In genomic region chr5:79229357-79230174, GRCh38 we compare ENCODE assay signal across 8 cellular contexts. TPM values are rescaled to one million over a fixed set of nuclear protein-coding genes. Genes with fewer than 3 reads are reported as not detected.
A peak's percentile ranks its signal among the peaks of the same experiment; 100 is the strongest.
DNase-seq lines count a peak whose midpoint lies in the region; ATAC-seq and TF ChIP-seq lines count a peak whose summit lies in the region.

No MANE protein-coding gene starts in this region.

- H3K4me3 ChIP-seq in vagina: no peak overlapping the region

- H3K27me3 Mint-ChIP-seq in natural killer cell treated with Interleukin-12 subunit alpha and Interleukin-12 subunit beta and Interleukin-15 and Interleukin-18, amount 100 ng/mL, for 72 hours: no peaks in the 10 kb centered on the region

- ATAC-seq in HG02852 (IDR thresholded peaks at IDR 0.05; ENCODE audit: unreplicated experiment): peak; percentile 89
- peak; percentile 76 to 84 for ATAC-seq in natural killer cell treated with Interleukin-12 subunit alpha and Interleukin-12 subunit beta and Interleukin-15 and Interleukin-18, amount 100 ng/mL, for 72 hours

- peak overlapping the region; percentile 15 for H3K4me3 Mint-ChIP-seq in natural killer cell treated with Interleukin-12 subunit alpha and Interleukin-12 subunit beta and Interleukin-15 and Interleukin-18, amount 100 ng/mL, for 72 hours

- H3K27me3 ChIP-seq in vagina: no peaks in the 10 kb centered on the region

- H3K4me1 Mint-ChIP-seq in natural killer cell treated with Interleukin-12 subunit alpha and Interleukin-12 subunit beta and Interleukin-15 and Interleukin-18, amount 100 ng/mL, for 72 hours (ENCODE audit: low read depth in 2 of 2): peaks cover 0 to 11% of the 10 kb centered on the region in 2 donors

- no peaks in the 10 kb centered on the region for H3K4me1 ChIP-seq in vagina

- peak overlapping the region; percentile 38 to 40 for H3K27ac Mint-ChIP-seq in natural killer cell treated with Interleukin-12 subunit alpha and Interleukin-12 subunit beta and Interleukin-15 and Interleukin-18, amount 100 ng/mL, for 72 hours

- no peaks in the 10 kb centered on the region for H3K36me3 Mint-ChIP-seq in natural killer cell treated with Interleukin-12 subunit alpha and Interleukin-12 subunit beta and Interleukin-15 and Interleukin-18, amount 100 ng/mL, for 72 hours

- no peaks in the 10 kb centered on the region for H3K36me3 ChIP-seq in vagina

- no peaks in the 10 kb centered on the region for H3K9me3 ChIP-seq in vagina

- H3K9me3 Mint-ChIP-seq in natural killer cell treated with Interleukin-12 subunit alpha and Interleukin-12 subunit beta and Interleukin-15 and Interleukin-18, amount 100 ng/mL, for 72 hours: no peaks in the 10 kb centered on the region

- POLR2A ChIA-PET in RWPE1 (lab: Yijun Ruan, JAX; ENCODE audit: low non-redundant PET): no interaction called here

- CTCF ChIA-PET in RWPE1 (lab: Yijun Ruan, JAX): no interaction called here

- DNase-seq in activated effector memory CD4-positive, alpha-beta T cell treated with anti-CD3 and anti-CD28 coated beads, Interleukin-2, amount 50 U/mL, for 16 hours: peak; percentile 65
- DNase-seq in activated effector memory CD4-positive, alpha-beta T cell treated with Interleukin-2 at 50 U/mL for 16 hours: no peak
- peak; percentile 77 for DNase-seq in RWPE1 (ENCODE audit: low spot score)
- no peak for DNase-seq in natural killer cell treated with Interleukin-12 subunit alpha and Interleukin-12 subunit beta and Interleukin-15 and Interleukin-18, amount 100 ng/mL, for 72 hours (ENCODE audit: low spot score)
- no peak for DNase-seq in vagina (ENCODE audit: extremely low spot score in 2 of 2)
- DNase-seq in DMS79 (lab: John Stamatoyannopoulos, UW): no peak
- no peak for DNase-seq in HT-29 (ENCODE audit: low spot score)

- no peak overlapping the region for H3K27ac ChIP-seq in RWPE1
- no peak overlapping the region for H3K27ac ChIP-seq in vagina

- no peak for TF ChIP-seq CTCF in RWPE1 (conservative IDR thresholded peaks at IDR 0.05; ENCODE audit: low read depth)
- no peak for TF ChIP-seq CTCF in vagina (IDR thresholded peaks at IDR 0.05)

- no peak for TF ChIP-seq POLR2A in vagina (IDR thresholded peaks at IDR 0.05)

- intact Hi-C loops in vagina (cut with DNase I): no loop called here

RNA-seq across cellular contexts. Expression of gene JMY, which starts 6.4 kb away (rescaled TPM):
- 1 to 10 TPM; 3.4 to 5.4 TPM for total RNA-seq in natural killer cell treated with Interleukin-12 subunit alpha and Interleukin-12 subunit beta and Interleukin-15 and Interleukin-18, amount 100 ng/mL, for 72 hours
- 12.0 TPM for total RNA-seq in vagina
- total RNA-seq in HT-29 (2014; rRNA removed; shearing (Covaris generic)): 5.9 and 7.5 TPM in 2 replicates

Comparison
In these comparisons a context has a peak if more than half of its experiments do, and no peak if none do; other contexts are left out.
1. DNase-seq: peak in activated effector memory CD4-positive, alpha-beta T cell treated with anti-CD3 and anti-CD28 coated beads, Interleukin-2, amount 50 U/mL, for 16 hours (single experiment) and RWPE1 (single experiment); none in activated effector memory CD4-positive, alpha-beta T cell treated with Interleukin-2 at 50 U/mL for 16 hours (single experiment), natural killer cell treated with Interleukin-12 subunit alpha and Interleukin-12 subunit beta and Interleukin-15 and Interleukin-18, amount 100 ng/mL, for 72 hours (single experiment), vagina (0 of 2), DMS79 (single experiment) and HT-29 (single experiment).